ENCODE assay signal across 30 cellular contexts in genomic region chr11:37496196-37496595, GRCh38.
DNase-seq lines count a peak whose midpoint lies in the region; ATAC-seq and TF ChIP-seq lines count a peak whose summit lies in the region.
"Had no signal": no experiment of that assay in that cellular context is flagged by ENCODE, and none has a peak within 500 bp of the region (broad histone marks: within the 10 kb centered on the region; RNA-seq: fewer than 3 reads in every experiment).

No MANE protein-coding gene starts in this region.

- ATAC-seq in RWPE2 (ENCODE audit: low read depth) (0 out of 3 replicates have a peak, but pooled peaks have one; percentile 36), GM18867 (IDR thresholded peaks at IDR 0.05; ENCODE audit: unreplicated experiment) (no peak)
- ATAC-seq: GM23338 had no signal

- H3K27me3 ChIP-seq in RWPE2 (ENCODE audit: insufficient read depth, poor library complexity, severe bottlenecking), result no peaks in the 10 kb centered on the region
- H3K27me3 ChIP-seq: BE2C had no signal

- H3K4me3 Mint-ChIP-seq in chondrocyte (ENCODE audit: unreplicated experiment), result no peak overlapping the region
- H3K4me3 Mint-ChIP-seq: CD14-positive monocyte; CD8-positive, alpha-beta memory T cell; GM23338; HFFc6; IgD-negative memory B cell had no signal

- H3K27me3 Mint-ChIP-seq in chondrocyte (ENCODE audit: low read depth), result no peaks in the 10 kb centered on the region
- H3K27me3 Mint-ChIP-seq: CD8-positive, alpha-beta memory T cell; IgD-negative memory B cell had no signal

- peak overlapping the region; percentile 37 for H3K27ac ChIP-seq in RWPE2 (ENCODE audit: poor library complexity, severe bottlenecking)
- H3K27ac ChIP-seq: 22Rv1, KMS-11, RWPE1 had no signal

- DNase-seq in NCI-H2227 treated with DMSO at 0.1 percent for 48 hours (lab: John Stamatoyannopoulos, UW), result peak; percentile 44
- no peak for DNase-seq in NCI-H2227 (lab: John Stamatoyannopoulos, UW; ENCODE audit: unreplicated experiment)
- no peak for DNase-seq in RWPE2 (ENCODE audit: low spot score)
- DNase-seq in foreskin melanocyte, result peak; percentile 1
- no peak for DNase-seq in cortex of kidney (lab: John Stamatoyannopoulos, UW)
- no peak for DNase-seq in chondrocyte (ENCODE audit: low spot score)
- DNase-seq: ACHN; BE2C; CD8-positive, alpha-beta memory T cell; DMS 273 treated with DMSO at 0.1 percent for 48 hours; DMS79; HFFc6; MM.1S; NCI-H1417; NCI-H1694 treated with DMSO at 0.1 percent for 48 hours; NCI-H2081 treated with DMSO at 0.1 percent for 48 hours; NCI-H2171; NCI-H446 treated with DMSO at 0.1 percent for 48 hours; NCI-H526; NCI-H82; NK-92 treated with Interleukin-12 subunit alpha and Interleukin-12 subunit beta, amount 100 ng/mL, for 24 hours; SHP77 treated with DMSO at 0.1 percent for 48 hours had no signal

- no peak overlapping the region for H3K4me3 ChIP-seq in RWPE2 (ENCODE audit: severe bottlenecking)
- H3K4me3 ChIP-seq: GM23338, HAP-1 had no signal

- H3K9me3 Mint-ChIP-seq in chondrocyte (ENCODE audit: low read depth), result peaks cover 5% of the 10 kb centered on the region
- H3K9me3 Mint-ChIP-seq: HFFc6 had no signal

- H3K27ac Mint-ChIP-seq in chondrocyte (ENCODE audit: unreplicated experiment), result no peak overlapping the region
- H3K27ac Mint-ChIP-seq: CD14-positive monocyte; CD8-positive, alpha-beta memory T cell; GM23338; HFFc6 had no signal

- peaks cover 31% of the 10 kb centered on the region for H3K4me1 ChIP-seq in RWPE2 (ENCODE audit: insufficient read depth, poor library complexity, severe bottlenecking)
- H3K4me1 ChIP-seq: BE2C had no signal

- H3K36me3 Mint-ChIP-seq in chondrocyte (ENCODE audit: low read depth), result no peaks in the 10 kb centered on the region
- H3K36me3 Mint-ChIP-seq: CD14-positive monocyte, IgD-negative memory B cell had no signal

- no peaks in the 10 kb centered on the region for H3K36me3 ChIP-seq in RWPE2 (ENCODE audit: low read depth)
- H3K36me3 ChIP-seq: BE2C, HAP-1 had no signal

- H3K4me1 Mint-ChIP-seq in chondrocyte (ENCODE audit: low read depth), result no peaks in the 10 kb centered on the region
- H3K4me1 Mint-ChIP-seq: CD14-positive monocyte; CD8-positive, alpha-beta memory T cell; GM23338; IgD-negative memory B cell had no signal

- TF ChIP-seq CTCF in RWPE2 (IDR thresholded peaks at IDR 0.05; ENCODE audit: poor library complexity, severe bottlenecking), result no peak
- no peak for TF ChIP-seq CTCF in chondrocyte (IDR thresholded peaks at IDR 0.05)

- no peaks in the 10 kb centered on the region for H3K9me3 ChIP-seq in RWPE2 (ENCODE audit: severe bottlenecking)
- H3K9me3 ChIP-seq: BE2C, HAP-1 had no signal

Comparison
In these comparisons a context has a peak if more than half of its experiments do, and no peak if none do; other contexts are left out.
1. DNase-seq: peak in NCI-H2227 treated with DMSO at 0.1 percent for 48 hours (single experiment) and foreskin melanocyte (single experiment); none in NCI-H2227 (single experiment), RWPE2 (single experiment), cortex of kidney (single experiment) and chondrocyte (single experiment).